ENCODE assay signal across 8 cellular contexts in the genomic region with DNA sequence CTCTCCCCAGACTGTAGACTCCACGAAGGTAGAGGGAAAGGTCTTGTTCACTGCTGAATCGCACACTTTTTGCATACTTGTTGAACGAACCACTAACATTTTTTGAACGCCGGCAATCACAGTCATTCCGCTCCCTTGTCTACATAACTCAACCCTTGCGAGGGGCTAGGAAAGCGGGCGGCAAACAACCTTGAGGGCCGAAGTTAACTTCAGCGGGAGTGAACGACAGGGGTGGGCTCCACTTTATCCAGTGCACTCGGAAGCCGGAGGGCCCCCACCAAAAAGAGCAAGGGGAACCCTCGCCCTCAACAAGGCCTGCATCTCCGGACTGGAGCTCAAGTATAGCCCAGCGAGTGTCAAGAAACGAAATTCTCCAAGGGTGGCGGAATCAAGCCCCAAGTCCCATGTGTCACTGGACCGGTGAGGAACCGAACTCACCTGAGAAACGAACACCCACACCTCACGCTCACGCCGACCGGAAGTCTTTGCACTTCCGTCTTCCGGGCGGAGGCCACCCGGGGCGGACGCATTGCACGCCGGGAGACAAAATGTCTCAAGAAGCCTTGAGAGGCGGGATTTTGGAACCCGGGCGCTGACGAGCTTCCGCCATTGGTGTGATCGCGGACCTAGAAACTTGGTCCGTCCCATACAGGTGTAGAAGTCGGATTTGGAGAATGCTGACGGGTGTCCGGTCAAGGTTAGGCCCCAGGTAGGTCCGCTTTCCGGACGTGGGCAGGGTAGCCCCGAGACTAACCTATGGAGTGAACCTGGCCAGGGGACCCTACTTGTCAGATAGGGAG.
DNase-seq lines count a peak whose midpoint lies in the region; ATAC-seq and TF ChIP-seq lines count a peak whose summit lies in the region.

A gene (minus strand): TSS at position 484 of the 800 bp plus-strand sequence. CDS start 1,644 bp downstream, outside the sequence.

- ATAC-seq in GM19023 (IDR thresholded peaks at IDR 0.05; ENCODE audit: unreplicated experiment) (peak; percentile 99), HG03280 (IDR thresholded peaks at IDR 0.05; ENCODE audit: unreplicated experiment) (peak; percentile 99)

- no peak for TF ChIP-seq CTCF in AG10803 (conservative IDR thresholded peaks at IDR 0.05; ENCODE audit: low read length)
- TF ChIP-seq CTCF in choroid plexus epithelial cell (conservative IDR thresholded peaks at IDR 0.05; ENCODE audit: low read depth, low read length) = no peak

- H3K4me3 ChIP-seq in AG10803 (ENCODE audit: low read length) = peak within 1 kb of the TSS; percentile 99
- H3K4me3 ChIP-seq in choroid plexus epithelial cell (ENCODE audit: low read depth, low read length) = peak within 1 kb of the TSS; percentile 95

- peak; percentile 85 for DNase-seq in AG10803 (ENCODE audit: low read depth)
- DNase-seq in NCI-H345 treated with DMSO at 0.1 percent for 48 hours (lab: John Stamatoyannopoulos, UW; ENCODE audit: unreplicated experiment) = peak; percentile 78
- DNase-seq in activated CD4-positive, alpha-beta T cell treated with anti-CD3 and anti-CD28 coated beads for 24 hours (ENCODE audit: low read depth in 2 of 2) = peak; percentile 79 to 84
- peak; percentile 89 for DNase-seq in choroid plexus epithelial cell (ENCODE audit: low read depth)
- DNase-seq in kidney glomerular epithelial cell (lab: John Stamatoyannopoulos, UW) = peak; percentile 82
- DNase-seq in stimulated activated CD4-positive, alpha-beta T cell treated with anti-CD3 and anti-CD28 coated beads, Interleukin-1b, Interleukin-23, amount 100 ng/mL, for 1 hour (ENCODE audit: low read depth in 2 of 2) = peak; percentile 67 to 78

Comparison
In these comparisons a context has a peak if more than half of its experiments do, and no peak if none do; other contexts are left out.
1. Peak in every context shown above with its lines: DNase-seq, ATAC-seq and H3K4me3 ChIP-seq.